ENCODE assay signal across 18 cellular contexts in genomic region chrX:10648608-10649007, GRCh38. TPM values are rescaled to one million over a fixed set of nuclear protein-coding genes. Genes with fewer than 3 reads are reported as not detected.
DNase-seq lines count a peak whose midpoint lies in the region; ATAC-seq, FAIRE-seq and TF ChIP-seq lines count a peak whose summit lies in the region.
"Had no signal": no experiment of that assay in that cellular context is flagged by ENCODE, and none has a peak within 500 bp of the region (broad histone marks: within the 10 kb centered on the region; RNA-seq: fewer than 3 reads in every experiment).

No MANE protein-coding gene starts in this region.

- H3K4me1 Mint-ChIP-seq in type B pancreatic cell (ENCODE audit: unreplicated experiment), result peaks cover 4% of the 10 kb centered on the region
- H3K4me1 Mint-ChIP-seq: central memory CD8-positive, alpha-beta T cell; T-cell had no signal

- no peaks in the 10 kb centered on the region for H4K20me1 ChIP-seq in endothelial cell of umbilical vein (replicated peaks; ENCODE audit: control insufficient read depth, extremely low read depth, insufficient read depth, low read length)

- H2AFZ ChIP-seq in endothelial cell of umbilical vein (ENCODE audit: low read depth, low read length), result no peak overlapping the region

- H3K4me1 ChIP-seq in cardiac muscle cell (ENCODE audit: low read depth) (peaks cover 14% of the 10 kb centered on the region), endothelial cell of umbilical vein (ENCODE audit: control insufficient read depth, extremely low read depth, insufficient read depth, low read length) (no peaks in the 10 kb centered on the region)
- H3K4me1 ChIP-seq: heart right ventricle, pancreas, spleen, stomach had no signal

- dilution Hi-C loops in endothelial cell of umbilical vein (cut with MboI; ENCODE audit: extremely low pct_ligation_motif_present, low sequenced_read_pairs), result no loop called here

- H3K9me3 Mint-ChIP-seq in type B pancreatic cell, result peaks cover 9% of the 10 kb centered on the region
- H3K9me3 Mint-ChIP-seq: T-cell had no signal

- CTCF ChIA-PET in endothelial cell of umbilical vein (lab: Charles Lee), result no interaction called here

- TF ChIP-seq CTCF in cardiac muscle cell (IDR thresholded peaks at IDR 0.05; ENCODE audit: low read depth, low read length) (no peak), endothelial cell of umbilical vein (IDR thresholded peaks at IDR 0.05; ENCODE audit: extremely low read depth in 1 of 2, insufficient read depth in 1 of 2, low read depth in 1 of 2, low read length in 2 of 2) (no peak), type B pancreatic cell (conservative IDR thresholded peaks at IDR 0.05) (no peak)

- no peaks in the 10 kb centered on the region for H3K9me1 ChIP-seq in endothelial cell of umbilical vein (replicated peaks; ENCODE audit: control insufficient read depth, extremely low read depth, insufficient read depth, low read length)

- H3K27me3 ChIP-seq in cardiac muscle cell (no peaks in the 10 kb centered on the region), endothelial cell of umbilical vein (ENCODE audit: control insufficient read depth in 2 of 2, insufficient read depth in 2 of 2, low read length in 2 of 2) (peaks cover 0 to 2% of the 10 kb centered on the region in 2 experiments)
- H3K27me3 ChIP-seq: heart right ventricle, stomach had no signal

- H3K27ac Mint-ChIP-seq in type B pancreatic cell, result no peak overlapping the region
- H3K27ac Mint-ChIP-seq: T-cell had no signal

- H3K27ac ChIP-seq in cardiac muscle cell, result peak overlapping the region; percentile 60
- no peak overlapping the region for H3K27ac ChIP-seq in endothelial cell of umbilical vein (ENCODE audit: insufficient read depth, low read depth, low read length)
- H3K27ac ChIP-seq: heart right ventricle, pancreas, spleen, stomach had no signal

- no peak overlapping the region for H3K4me2 ChIP-seq in endothelial cell of umbilical vein (ENCODE audit: insufficient read depth, low read length)

- H3K36me3 Mint-ChIP-seq in type B pancreatic cell, result peaks cover 3% of the 10 kb centered on the region
- H3K36me3 Mint-ChIP-seq: T-cell had no signal

- H3K79me2 ChIP-seq in endothelial cell of umbilical vein (ENCODE audit: control insufficient read depth, insufficient read depth, low read length), result no peaks in the 10 kb centered on the region

- intact Hi-C loops in Right ventricle myocardium superior (cut with DNase I) (no loop called here), endothelial cell of umbilical vein (cut with micrococcal nuclease) (no loop called here)

- H3K36me3 ChIP-seq in cardiac muscle cell (no peaks in the 10 kb centered on the region), endothelial cell of umbilical vein (ENCODE audit: control insufficient read depth in 2 of 2, extremely low read depth in 1 of 2, insufficient read depth in 2 of 2, low read length in 2 of 2) (no peaks in the 10 kb centered on the region)
- H3K36me3 ChIP-seq: heart right ventricle, pancreas, spleen, stomach had no signal

- ATAC-seq in Right ventricle myocardium superior (ENCODE audit: poor library complexity) (no peak), HG02642 (IDR thresholded peaks at IDR 0.05; ENCODE audit: poor library complexity, unreplicated experiment) (no peak)
- ATAC-seq: HCT116, heart right ventricle, T-cell had no signal

- peak overlapping the region; percentile 47 for H3K4me3 Mint-ChIP-seq in type B pancreatic cell
- H3K4me3 Mint-ChIP-seq: central memory CD8-positive, alpha-beta T cell; T-cell had no signal

- no peak overlapping the region for H3K4me3 ChIP-seq in cardiac muscle cell
- no peak overlapping the region for H3K4me3 ChIP-seq in endothelial cell of umbilical vein (replicated peaks in 1 of 3; ENCODE audit: insufficient read depth in 1 of 3, low read depth in 1 of 3, low read length in 3 of 3)
- H3K4me3 ChIP-seq: heart right ventricle, pancreas, spleen, stomach had no signal

- BruUV-seq in endothelial cell of umbilical vein (replicated peaks; lab: Mats Ljungman, UMichigan), result no TSS peak

- no peak for TF ChIP-seq POLR2A in endothelial cell of umbilical vein (IDR thresholded peaks at IDR 0.05; ENCODE audit: low read depth, low read length)

- H3K9me3 ChIP-seq in cardiac muscle cell (ENCODE audit: low read depth), result no peaks in the 10 kb centered on the region
- no peaks in the 10 kb centered on the region for H3K9me3 ChIP-seq in endothelial cell of umbilical vein (replicated peaks; ENCODE audit: control insufficient read depth, insufficient read depth, low read length)
- H3K9me3 ChIP-seq: pancreas, spleen, stomach had no signal

- no peaks in the 10 kb centered on the region for H3K27me3 Mint-ChIP-seq in type B pancreatic cell
- H3K27me3 Mint-ChIP-seq: central memory CD8-positive, alpha-beta T cell had no signal

- no peak overlapping the region for H3K9ac ChIP-seq in endothelial cell of umbilical vein (replicated peaks; ENCODE audit: extremely low read depth, insufficient read depth, low read length)

- POLR2A ChIA-PET in endothelial cell of umbilical vein (lab: Charles Lee), result no interaction called here

- no peak for FAIRE-seq in endothelial cell of umbilical vein (lab: Jason Lieb, UNC)
- FAIRE-seq: endometrium had no signal

- DNase-seq in cardiac muscle cell (ENCODE audit: low read depth in 1 of 2, low spot score in 1 of 2), result peak; percentile 39 to 59
- DNase-seq in Right ventricle myocardium superior, result no peak
- DNase-seq in NCI-H510A treated with DMSO at 0.1 percent for 48 hours (lab: John Stamatoyannopoulos, UW), result peak; percentile 16
- peak; percentile 1 for DNase-seq in endothelial cell of umbilical vein (ENCODE audit: low read depth, low spot score)
- no peak for DNase-seq in type B pancreatic cell (ENCODE audit: extremely low spot score, unreplicated experiment)
- no peak for DNase-seq in epidermal melanocyte (ENCODE audit: insufficient read length, low spot score)
- no peak for DNase-seq in NCI-H1694 treated with DMSO at 0.1 percent for 48 hours (lab: John Stamatoyannopoulos, UW)
- DNase-seq: activated CD4-positive, CD25-positive, alpha-beta regulatory T cell; activated naive CD4-positive, alpha-beta T cell treated with Interleukin-2 at 50 U/mL for 16 hours; heart right ventricle; pancreas; spleen; stomach; T-cell had no signal

TF ChIP-seq in endothelial cell of umbilical vein, 7 proteins besides CTCF, POLR2A, EP300 and RAD21:
- no peak for TF ChIP-seq JUN (IDR thresholded peaks at IDR 0.05; ENCODE audit: borderline replicate concordance, insufficient read depth, insufficient read length, low read depth)
- no peak for TF ChIP-seq FOS (IDR thresholded peaks at IDR 0.05; ENCODE audit: borderline replicate concordance, insufficient read depth, low read length)
- TF ChIP-seq, protein P1, sequence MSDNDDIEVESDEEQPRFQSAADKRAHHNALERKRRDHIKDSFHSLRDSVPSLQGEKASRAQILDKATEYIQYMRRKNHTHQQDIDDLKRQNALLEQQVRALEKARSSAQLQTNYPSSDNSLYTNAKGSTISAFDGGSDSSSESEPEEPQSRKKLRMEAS (IDR thresholded peaks at IDR 0.05; ENCODE audit: insufficient read depth, insufficient read length), result no peak
- no peak for TF ChIP-seq EZH2 (IDR thresholded peaks at IDR 0.05; ENCODE audit: borderline replicate concordance, low read depth, low read length, severe bottlenecking)
- TF ChIP-seq POLR2AphosphoS5 (IDR thresholded peaks at IDR 0.05; ENCODE audit: insufficient read depth, low read depth, low read length), result no peak
- no peak for TF ChIP-seq MYC (IDR thresholded peaks at IDR 0.05; ENCODE audit: low read depth, low read length)
- no peak for TF ChIP-seq GATA2 (IDR thresholded peaks at IDR 0.05; ENCODE audit: insufficient read depth, insufficient read length, low read depth, low read length)

RNA-seq across cellular contexts. Expression of gene MID1, which starts 28.2 kb away (rescaled TPM):
- 41.2 and 63.9 TPM in 2 replicates for total RNA-seq in cardiac muscle cell
- 34.6 and 56.1 TPM in 2 replicates for polyA plus RNA-seq in cardiac muscle cell
- 7.3 TPM for total RNA-seq in Right ventricle myocardium superior
- 24.5 and 29.8 TPM in 2 replicates for total RNA-seq in endothelial cell of umbilical vein
- 18.1 and 21.3 TPM in 2 replicates for polyA plus RNA-seq in endothelial cell of umbilical vein
- polyA plus RNA-seq in endothelial cell of umbilical vein (2011; cell fraction: cytosol; rRNA removed), result 11.7 and 15.2 TPM in 2 replicates
- 76.8 and 83.8 TPM in 2 replicates for polyA plus RNA-seq in endothelial cell of umbilical vein (2011; cell fraction: nucleus; rRNA removed)
- polyA plus RNA-seq in endothelial cell of umbilical vein (2012), result 20.4 and 23.7 TPM in 2 replicates
- polyA minus RNA-seq in endothelial cell of umbilical vein, result 59.9 and 81.1 TPM in 2 replicates
- polyA minus RNA-seq in endothelial cell of umbilical vein (2011; cell fraction: cytosol; rRNA and poly(A)+ RNA removed), result 13.6 TPM
- 101 and 113 TPM in 2 replicates for polyA minus RNA-seq in endothelial cell of umbilical vein (2011; cell fraction: nucleus; rRNA and poly(A)+ RNA removed)
- total RNA-seq in type B pancreatic cell (ENCODE audit: low replicate concordance), result 22.4 and 52.7 TPM in 2 replicates

Comparison
In these comparisons a context has a peak if more than half of its experiments do, and no peak if none do; other contexts are left out.
1. DNase-seq: peak in cardiac muscle cell (2 of 2), NCI-H510A treated with DMSO at 0.1 percent for 48 hours (single experiment) and endothelial cell of umbilical vein (single experiment); none in Right ventricle myocardium superior (single experiment), type B pancreatic cell (single experiment), epidermal melanocyte (single experiment) and NCI-H1694 treated with DMSO at 0.1 percent for 48 hours (single experiment).